ENCODE assay signal across 18 cellular contexts in the genomic region with DNA sequence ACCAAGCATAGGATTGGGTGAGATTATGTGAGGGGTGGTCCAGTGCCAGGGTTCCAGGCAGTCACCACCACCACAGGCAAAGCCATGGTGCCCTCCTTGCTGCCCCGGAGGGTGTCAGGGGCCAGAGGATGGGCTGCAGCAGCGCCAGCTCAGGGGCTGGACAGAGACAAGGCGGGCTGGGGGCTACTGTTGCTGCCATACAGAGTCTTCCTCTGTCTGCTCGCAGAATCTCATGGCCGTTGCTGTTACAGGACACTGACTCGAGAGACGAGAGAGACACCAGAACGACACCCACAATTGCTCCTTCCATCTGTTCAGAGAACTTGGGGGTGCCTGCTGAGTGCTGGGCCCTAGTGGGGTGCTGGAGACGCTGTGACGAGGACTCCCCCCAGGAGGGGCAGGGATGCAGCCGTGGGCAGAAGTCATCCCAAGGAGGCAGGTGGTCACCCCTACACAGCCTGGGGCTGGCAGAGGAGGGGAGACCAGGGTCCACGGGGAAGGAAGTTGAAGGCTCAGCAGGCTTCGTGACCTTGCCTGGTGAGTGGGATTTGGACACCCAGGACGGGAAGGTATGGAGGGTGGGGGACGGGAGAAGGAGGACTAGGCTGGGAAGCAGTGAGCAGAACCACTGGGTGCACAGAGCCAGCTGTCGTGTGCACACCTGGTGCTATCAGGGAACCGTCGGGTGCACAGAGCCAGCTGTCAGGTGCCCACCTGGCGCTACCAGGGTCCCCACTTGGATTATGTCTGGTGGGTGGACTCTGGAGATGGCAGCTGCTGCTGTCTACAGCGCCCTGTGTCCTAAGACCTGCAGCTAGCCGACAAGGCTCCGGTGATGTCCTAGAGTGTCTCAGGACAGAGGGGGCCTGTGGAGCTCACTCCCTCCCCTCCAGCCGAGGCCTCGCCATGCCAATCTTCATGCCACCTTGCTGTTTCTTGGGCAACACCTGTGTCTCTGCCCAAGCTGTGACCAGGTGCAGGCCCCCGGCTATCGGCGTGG. TPM values are rescaled to one million over a fixed set of nuclear protein-coding genes. Genes with fewer than 3 reads are reported as not detected.
A peak's percentile ranks its signal among the peaks of the same experiment; 100 is the strongest.
DNase-seq lines count a peak whose midpoint lies in the region; ATAC-seq, FAIRE-seq and TF ChIP-seq lines count a peak whose summit lies in the region.
"Had no signal": no experiment of that assay in that cellular context is flagged by ENCODE, and none has a peak within 500 bp of the region (broad histone marks: within the 10 kb centered on the region; RNA-seq: fewer than 3 reads in every experiment).

No MANE protein-coding gene starts in this region.

- H3K4me3 ChIP-seq in NB4 (ENCODE audit: low read depth, low read length) (no peak overlapping the region), kidney (ENCODE audit: low read length in 2 of 2) (no peak overlapping the region), tibial artery (no peak overlapping the region), HAP-1 (no peak overlapping the region)

- no peaks in the 10 kb centered on the region for H3K9me3 Mint-ChIP-seq in activated T-cell treated with anti-CD3 and anti-CD28 coated beads, Interleukin-2, amount 50 U/mL, for 24 hours
- H3K9me3 Mint-ChIP-seq in activated T-cell treated with anti-CD3 and anti-CD28 coated beads, Interleukin-2, amount 50 U/mL, for 72 hours, result no peaks in the 10 kb centered on the region

- H3K9me3 ChIP-seq in kidney (ENCODE audit: control insufficient read depth in 1 of 2, low read length in 2 of 2) (no peaks in the 10 kb centered on the region), tibial artery (no peaks in the 10 kb centered on the region), HAP-1 (no peaks in the 10 kb centered on the region)

- intact Hi-C loops in kidney (cut with DNase I), result no loop called here
- intact Hi-C loops in tibial artery (cut with DNase I; ENCODE audit: low total_unique reads), result no loop called here

- peak; percentile 16 for DNase-seq in activated T-cell treated with anti-CD3 and anti-CD28 coated beads, Interleukin-2, amount 50 U/mL, for 24 hours
- no peak for DNase-seq in activated T-cell treated with anti-CD3 and anti-CD28 coated beads, Interleukin-2, amount 50 U/mL, for 72 hours
- DNase-seq in NB4 (ENCODE audit: low read depth), result peak; percentile 1
- peak; percentile 62 for DNase-seq in kidney
- peak; percentile 9 to 57 for DNase-seq in tibial artery
- no peak for DNase-seq in HAP-1 (ENCODE audit: low spot score in 2 of 2)
- DNase-seq: activated CD4-positive, alpha-beta T cell treated with anti-CD3 and anti-CD28 coated beads, Interleukin-2, amount 50 U/mL, for 48 hours; activated naive CD4-positive, alpha-beta T cell treated with Interleukin-2 at 50 U/mL for 16 hours; foreskin melanocyte; GOT3; IMR-90; MV-4-11; T-helper 9 cell had no signal

- no peak overlapping the region for H3K4me3 Mint-ChIP-seq in activated T-cell treated with anti-CD3 and anti-CD28 coated beads, Interleukin-2, amount 50 U/mL, for 24 hours
- no peak overlapping the region for H3K4me3 Mint-ChIP-seq in activated T-cell treated with anti-CD3 and anti-CD28 coated beads, Interleukin-2, amount 50 U/mL, for 72 hours

- H3K9ac ChIP-seq in kidney (ENCODE audit: low read length in 2 of 2), result no peak overlapping the region

- no peak overlapping the region for H3K27ac Mint-ChIP-seq in activated T-cell treated with anti-CD3 and anti-CD28 coated beads, Interleukin-2, amount 50 U/mL, for 24 hours
- no peak overlapping the region for H3K27ac Mint-ChIP-seq in activated T-cell treated with anti-CD3 and anti-CD28 coated beads, Interleukin-2, amount 50 U/mL, for 72 hours

- H3K36me3 ChIP-seq in kidney (ENCODE audit: control insufficient read depth in 1 of 2, insufficient read depth in 2 of 2, low read length in 2 of 2) (no peaks in the 10 kb centered on the region), tibial artery (no peaks in the 10 kb centered on the region), HAP-1 (replicated peaks) (no peaks in the 10 kb centered on the region)

- in situ Hi-C loops in HAP-1 (cut with MboI; ENCODE audit: low sequenced_read_pairs), result no loop called here

- no peak for ATAC-seq in activated T-cell treated with anti-CD3 and anti-CD28 coated beads, Interleukin-2, amount 50 U/mL, for 72 hours (replicated peaks in 1 of 2)
- no peak for ATAC-seq in GM21717 (IDR thresholded peaks at IDR 0.05; ENCODE audit: unreplicated experiment)
- ATAC-seq in GM19395 (IDR thresholded peaks at IDR 0.05; ENCODE audit: unreplicated experiment), result no peak

- H3K27ac ChIP-seq in kidney (ENCODE audit: low read depth in 2 of 2, low read length in 2 of 2) (no peak overlapping the region), tibial artery (no peak overlapping the region)

- FAIRE-seq in kidney (lab: Jason Lieb, UNC), result no peak
- FAIRE-seq: G401.6 had no signal

- TF ChIP-seq CTCF in NB4 (IDR thresholded peaks at IDR 0.05; ENCODE audit: low read depth, low read length) (no peak), kidney (IDR thresholded peaks at IDR 0.05; ENCODE audit: borderline replicate concordance, extremely low read depth, insufficient read depth) (no peak), tibial artery (IDR thresholded peaks at IDR 0.05) (no peak)

- H3K4me1 ChIP-seq in kidney (ENCODE audit: control insufficient read depth in 1 of 2, insufficient read depth in 1 of 2, low read depth in 1 of 2, low read length in 2 of 2), result no peaks in the 10 kb centered on the region
- no peaks in the 10 kb centered on the region for H3K4me1 ChIP-seq in tibial artery
- no peaks in the 10 kb centered on the region for H3K4me1 ChIP-seq in HAP-1

- H3K4me1 Mint-ChIP-seq in activated T-cell treated with anti-CD3 and anti-CD28 coated beads, Interleukin-2, amount 50 U/mL, for 24 hours (ENCODE audit: low read depth), result peaks cover 2% of the 10 kb centered on the region
- no peaks in the 10 kb centered on the region for H3K4me1 Mint-ChIP-seq in activated T-cell treated with anti-CD3 and anti-CD28 coated beads, Interleukin-2, amount 50 U/mL, for 72 hours (ENCODE audit: low read depth)

- no peaks in the 10 kb centered on the region for H3K36me3 Mint-ChIP-seq in activated T-cell treated with anti-CD3 and anti-CD28 coated beads, Interleukin-2, amount 50 U/mL, for 24 hours (ENCODE audit: low read depth)
- no peaks in the 10 kb centered on the region for H3K36me3 Mint-ChIP-seq in activated T-cell treated with anti-CD3 and anti-CD28 coated beads, Interleukin-2, amount 50 U/mL, for 72 hours (ENCODE audit: insufficient read depth in 2 of 2)

- TF ChIP-seq POLR2A in NB4 (IDR thresholded peaks at IDR 0.05; ENCODE audit: extremely low read depth, insufficient read length), result no peak

- H3K27me3 ChIP-seq in tibial artery (peaks cover 0 to 60% of the 10 kb centered on the region in 2 donors), HAP-1 (ENCODE audit: low read depth) (peaks cover 6% of the 10 kb centered on the region; the same call in 1 of the 2 replicates)

- peaks cover 14% of the 10 kb centered on the region for H3K27me3 Mint-ChIP-seq in activated T-cell treated with anti-CD3 and anti-CD28 coated beads, Interleukin-2, amount 50 U/mL, for 24 hours
- peaks cover 14% of the 10 kb centered on the region for H3K27me3 Mint-ChIP-seq in activated T-cell treated with anti-CD3 and anti-CD28 coated beads, Interleukin-2, amount 50 U/mL, for 72 hours (ENCODE audit: low read depth)

RNA-seq across cellular contexts. Expression of a gene that starts 43.9 kb away (rescaled TPM):
- not detected for total RNA-seq in activated T-cell treated with anti-CD3 and anti-CD28 coated beads, Interleukin-2, amount 50 U/mL, for 72 hours
- not detected for total RNA-seq in kidney
- not detected for polyA plus RNA-seq in kidney (ENCODE audit: insufficient read depth, low read depth, low replicate concordance)
- total RNA-seq: IMR-90, mucosa of gallbladder had no signal
- polyA plus RNA-seq: IMR-90, urinary bladder had no signal

Comparison
In these comparisons a context has a peak if more than half of its experiments do, and no peak if none do; other contexts are left out.
1. DNase-seq: peak in activated T-cell treated with anti-CD3 and anti-CD28 coated beads, Interleukin-2, amount 50 U/mL, for 24 hours (single experiment), NB4 (single experiment), kidney (single experiment) and tibial artery (2 of 2); none in activated T-cell treated with anti-CD3 and anti-CD28 coated beads, Interleukin-2, amount 50 U/mL, for 72 hours (0 of 2) and HAP-1 (0 of 2).